In genomic region chr6:29875734-29876133, GRCh38 we compare ENCODE assay signal across 5 cellular contexts. TPM values are rescaled to one million over a fixed set of nuclear protein-coding genes. Genes with fewer than 3 reads are reported as not detected.
"Had no signal": no experiment of that assay in that cellular context is flagged by ENCODE, and none has a peak within 500 bp of the region (broad histone marks: within the 10 kb centered on the region; RNA-seq: fewer than 3 reads in every experiment).

No MANE protein-coding gene starts in this region.

RNA-seq across cellular contexts. Expression of gene HLA-G, which starts 48.1 kb away (rescaled TPM):
- total RNA-seq: ascending aorta, breast epithelium, cardiac muscle cell, cerebellum had no signal
- polyA plus RNA-seq: adrenal gland had no signal
